Comparison of ENCODE assay signal across 9 cellular contexts in genomic region chr17:77376795-77377751, GRCh38.
DNase-seq lines count a peak whose midpoint lies in the region; ATAC-seq, FAIRE-seq and TF ChIP-seq lines count a peak whose summit lies in the region.
"Had no signal": no experiment of that assay in that cellular context is flagged by ENCODE, and none has a peak within 500 bp of the region (broad histone marks: within the 10 kb centered on the region; RNA-seq: fewer than 3 reads in every experiment).

No MANE protein-coding gene starts in this region.

- H3K9ac ChIP-seq in mammary epithelial cell (ENCODE audit: insufficient read depth, low read length) (no peak overlapping the region), mucosa of rectum (ENCODE audit: low read depth in 1 of 2, low read length in 2 of 2) (peak overlapping the region in 1 of 2 donors; percentile 17), mesenchymal stem cell (ENCODE audit: low read length) (no peak overlapping the region)

- CTCF ChIA-PET in mammary epithelial cell (lab: Charles Lee; ENCODE audit: low non-redundant PET) = no interaction called here

- H3K9me3 ChIP-seq in breast epithelium = no peaks in the 10 kb centered on the region
- H3K9me3 ChIP-seq in mammary epithelial cell (replicated peaks; ENCODE audit: insufficient read depth, low read length) = no peaks in the 10 kb centered on the region
- H3K9me3 ChIP-seq in mucosa of rectum (ENCODE audit: control insufficient read depth in 2 of 2, low read length in 2 of 2) = no peaks in the 10 kb centered on the region
- H3K9me3 ChIP-seq in vagina = no peaks in the 10 kb centered on the region
- H3K9me3 ChIP-seq in mesenchymal stem cell (ENCODE audit: control insufficient read depth, low read length) = no peaks in the 10 kb centered on the region

- in situ Hi-C loops in mammary epithelial cell (cut with MboI; ENCODE audit: low sequenced_read_pairs in 2 of 2) = no loop called here

- no peak overlapping the region for H2AK5ac ChIP-seq in mesenchymal stem cell (ENCODE audit: low read length, severe bottlenecking)

- H2AFZ ChIP-seq in mammary epithelial cell (ENCODE audit: low read depth, low read length) (no peak overlapping the region), mesenchymal stem cell (ENCODE audit: low read depth, low read length) (no peak overlapping the region)

- H3K23ac ChIP-seq in mesenchymal stem cell (ENCODE audit: low read length in 2 of 2) = peak overlapping the region in 1 of 2 experiments; percentile 9

- ATAC-seq in central memory CD8-positive, alpha-beta T cell (replicated peaks; ENCODE audit: extremely low read depth, poor library complexity, severe bottlenecking) = no peak
- ATAC-seq in activated CD4-positive, CD25-positive, alpha-beta regulatory T cell treated with anti-CD3 and anti-CD28 coated beads, Interleukin-2, amount 50 U/mL, for 24 hours = no peak

- peaks cover 28% of the 10 kb centered on the region for H4K20me1 ChIP-seq in mammary epithelial cell (ENCODE audit: insufficient read depth, low read length)

- H3K79me1 ChIP-seq in mesenchymal stem cell (replicated peaks; ENCODE audit: low read length, poor library complexity, severe bottlenecking) = peaks cover 7% of the 10 kb centered on the region

- no peak overlapping the region for H2BK5ac ChIP-seq in mesenchymal stem cell (ENCODE audit: low read depth, low read length, poor library complexity, severe bottlenecking)

- no peak overlapping the region for H4K8ac ChIP-seq in mesenchymal stem cell (ENCODE audit: low read length)

- no peak for TF ChIP-seq CTCF in breast epithelium (IDR thresholded peaks at IDR 0.05)
- TF ChIP-seq CTCF in mammary epithelial cell (conservative IDR thresholded peaks at IDR 0.05 in 1 of 2, IDR thresholded peaks at IDR 0.05 in 1 of 2; ENCODE audit: extremely low read depth in 1 of 2, insufficient read depth in 1 of 2, low read depth in 1 of 2, low read length in 2 of 2) = no peak
- TF ChIP-seq CTCF in vagina (IDR thresholded peaks at IDR 0.05) = no peak

- H3K27ac ChIP-seq in breast epithelium (peak overlapping the region; percentile 93 to 95), mammary epithelial cell (ENCODE audit: insufficient read depth, low read depth, low read length) (no peak overlapping the region), mucosa of rectum (ENCODE audit: low read depth in 2 of 2, low read length in 2 of 2) (peak overlapping the region; percentile 38 to 89), vagina (peak overlapping the region; percentile 95), mesenchymal stem cell (ENCODE audit: low read length, poor library complexity, severe bottlenecking) (no peak overlapping the region)

- intact Hi-C loops in breast epithelium (cut with DNase I; ENCODE audit: low total_unique reads) = no loop called here
- intact Hi-C loops in mammary epithelial cell (cut with micrococcal nuclease) = no loop called here
- intact Hi-C loops in vagina (cut with DNase I) = loop anchor here (5.0 to 10.0 kb wide), 3 partner anchors 45 to 282 kb away; no protein-coding TSS in a partner anchor

- H3K4me1 ChIP-seq in breast epithelium = peaks cover 34 to 50% of the 10 kb centered on the region in 2 donors
- H3K4me1 ChIP-seq in mammary epithelial cell (ENCODE audit: insufficient read depth, low read length) = peaks cover 61% of the 10 kb centered on the region
- H3K4me1 ChIP-seq in mucosa of rectum (ENCODE audit: control insufficient read depth in 2 of 2, insufficient read depth in 2 of 2, low read length in 2 of 2) = peaks cover 30 to 41% of the 10 kb centered on the region in 2 donors
- H3K4me1 ChIP-seq in vagina = peaks cover 89% of the 10 kb centered on the region
- H3K4me1 ChIP-seq in mesenchymal stem cell (ENCODE audit: control insufficient read depth, insufficient read depth, low read depth, low read length) = peaks cover 68% of the 10 kb centered on the region

- no peak overlapping the region for H3K4me2 ChIP-seq in mammary epithelial cell (ENCODE audit: insufficient read depth, low read depth, low read length)
- H3K4me2 ChIP-seq in mesenchymal stem cell (ENCODE audit: low read length, poor library complexity, severe bottlenecking) = no peak overlapping the region

- H3K4me3 ChIP-seq in breast epithelium (peak overlapping the region in 1 of 3 donors; percentile 92), mammary epithelial cell (replicated peaks in 1 of 3; ENCODE audit: insufficient read depth in 1 of 3, low read depth in 2 of 3, low read length in 3 of 3) (no peak overlapping the region), mucosa of rectum (ENCODE audit: low read length in 2 of 2) (peak overlapping the region in 1 of 2 donors; percentile 57), vagina (peak overlapping the region; percentile 76 to 78), mesenchymal stem cell (ENCODE audit: insufficient read depth in 1 of 2, low read depth in 1 of 2, low read length in 2 of 2) (no peak overlapping the region)

- TF ChIP-seq POLR2A in breast epithelium (IDR thresholded peaks at IDR 0.05) = no peak
- TF ChIP-seq POLR2A in vagina (IDR thresholded peaks at IDR 0.05) = no peak

- H2BK12ac ChIP-seq in mesenchymal stem cell (ENCODE audit: low read length in 2 of 2) = peak overlapping the region in 1 of 2 experiments; percentile 17

- H3K36me3 Mint-ChIP-seq in central memory CD8-positive, alpha-beta T cell (ENCODE audit: insufficient read depth) = peaks cover 19% of the 10 kb centered on the region
- H3K36me3 Mint-ChIP-seq: memory B cell had no signal

- H2BK15ac ChIP-seq in mesenchymal stem cell (ENCODE audit: low read depth, poor library complexity, severe bottlenecking) = no peak overlapping the region

- no peaks in the 10 kb centered on the region for H3K9me3 Mint-ChIP-seq in central memory CD8-positive, alpha-beta T cell
- H3K9me3 Mint-ChIP-seq: memory B cell had no signal

- peak overlapping the region; percentile 80 for H3K27ac Mint-ChIP-seq in central memory CD8-positive, alpha-beta T cell (ENCODE audit: low read depth)

- WGBS in mammary epithelial cell (ENCODE audit: low coverage, missing lambda C conversion rate) = 84% methylated on average over 25 of the region's 33 CpGs
- WGBS in mesenchymal stem cell = 92% methylated on average over 30 of the region's 33 CpGs

- H3K27me3 ChIP-seq in breast epithelium (no peaks in the 10 kb centered on the region), mammary epithelial cell (ENCODE audit: insufficient read depth, low read length) (no peaks in the 10 kb centered on the region), mucosa of rectum (ENCODE audit: control insufficient read depth in 2 of 2, insufficient read depth in 2 of 2, low read length in 2 of 2) (no peaks in the 10 kb centered on the region), vagina (no peaks in the 10 kb centered on the region), mesenchymal stem cell (ENCODE audit: control insufficient read depth in 1 of 2, insufficient read depth in 1 of 2, low read length in 2 of 2) (no peaks in the 10 kb centered on the region)

- no peaks in the 10 kb centered on the region for H3K36me3 ChIP-seq in breast epithelium
- peaks cover 5% of the 10 kb centered on the region for H3K36me3 ChIP-seq in mammary epithelial cell (ENCODE audit: insufficient read depth, low read length)
- no peaks in the 10 kb centered on the region for H3K36me3 ChIP-seq in mucosa of rectum (ENCODE audit: control insufficient read depth in 2 of 2, insufficient read depth in 2 of 2, low read length in 2 of 2)
- H3K36me3 ChIP-seq in vagina = no peaks in the 10 kb centered on the region
- peaks cover 3 to 37% of the 10 kb centered on the region in 2 experiments for H3K36me3 ChIP-seq in mesenchymal stem cell (ENCODE audit: control insufficient read depth in 1 of 2, insufficient read depth in 2 of 2, low read depth in 1 of 2, low read length in 2 of 2)

- dilution Hi-C loops in mammary epithelial cell (cut with HindIII; ENCODE audit: low sequenced_read_pairs) = no loop called here

- H3K79me2 ChIP-seq in mammary epithelial cell (ENCODE audit: insufficient read depth, low read length) = peaks cover 100% of the 10 kb centered on the region

- no peaks in the 10 kb centered on the region for H3K27me3 Mint-ChIP-seq in central memory CD8-positive, alpha-beta T cell
- H3K27me3 Mint-ChIP-seq: memory B cell had no signal

- no peak overlapping the region for H3K18ac ChIP-seq in mesenchymal stem cell (ENCODE audit: low read depth in 1 of 2, low read length in 2 of 2)

- peak overlapping the region; percentile 89 for H3K4me3 Mint-ChIP-seq in central memory CD8-positive, alpha-beta T cell

- no peak overlapping the region for H3K14ac ChIP-seq in mesenchymal stem cell (ENCODE audit: low read length in 2 of 2)

- no peak overlapping the region for H2BK120ac ChIP-seq in mesenchymal stem cell (ENCODE audit: low read depth, low read length)

- H4K91ac ChIP-seq in mesenchymal stem cell (ENCODE audit: low read length) = no peak overlapping the region

- no peak for FAIRE-seq in frontal cortex (lab: Jason Lieb, UNC)

- no peak overlapping the region for H3K4ac ChIP-seq in mesenchymal stem cell (ENCODE audit: low read depth in 1 of 2, low read length in 2 of 2)

- no TSS peak for BruUV-seq in mammary epithelial cell (replicated peaks; lab: Mats Ljungman, UMichigan)

- peaks cover 71% of the 10 kb centered on the region for H3K4me1 Mint-ChIP-seq in central memory CD8-positive, alpha-beta T cell

- DNase-seq in breast epithelium (ENCODE audit: low spot score in 2 of 2) = no peak
- DNase-seq in mammary epithelial cell = no peak
- no peak for DNase-seq in central memory CD8-positive, alpha-beta T cell (ENCODE audit: low spot score in 2 of 2)
- DNase-seq in vagina (ENCODE audit: extremely low spot score in 2 of 2) = no peak
- no peak for DNase-seq in frontal cortex (ENCODE audit: low spot score in 2 of 2)
- DNase-seq in mesenchymal stem cell = no peak

Comparison
In these comparisons a context has a peak if more than half of its experiments do, and no peak if none do; other contexts are left out.
1. H3K27ac ChIP-seq: peak in breast epithelium (2 of 2), mucosa of rectum (2 of 2) and vagina (single experiment); none in mammary epithelial cell (single experiment) and mesenchymal stem cell (single experiment).
2. H3K4me3 ChIP-seq: peak in vagina (2 of 2); none in mammary epithelial cell (0 of 3) and mesenchymal stem cell (0 of 2).